In genomic region chr12:94171595-94171930, GRCh38 we compare ENCODE assay signal across 23 cellular contexts. TPM values are rescaled to one million over a fixed set of nuclear protein-coding genes. Genes with fewer than 3 reads are reported as not detected.
DNase-seq lines count a peak whose midpoint lies in the region; ATAC-seq, FAIRE-seq and TF ChIP-seq lines count a peak whose summit lies in the region.
"Had no signal": no experiment of that assay in that cellular context is flagged by ENCODE, and none has a peak within 500 bp of the region (broad histone marks: within the 10 kb centered on the region; RNA-seq: fewer than 3 reads in every experiment).

No MANE protein-coding gene starts in this region.

- no peak for ATAC-seq in GM18870 (IDR thresholded peaks at IDR 0.05; ENCODE audit: unreplicated experiment)
- ATAC-seq: body of pancreas; naive thymus-derived CD8-positive, alpha-beta T cell had no signal

- H3K36me3 Mint-ChIP-seq in astrocyte (ENCODE audit: low read depth, unreplicated experiment): no peaks in the 10 kb centered on the region

- H3K4me1 ChIP-seq in ACC112 (ENCODE audit: control insufficient read depth, insufficient read depth, low read length, unreplicated experiment) (peaks cover 46% of the 10 kb centered on the region), GM23248 (ENCODE audit: insufficient read depth) (peaks cover 27% of the 10 kb centered on the region), astrocyte (ENCODE audit: insufficient read depth, low read length) (peaks cover 37% of the 10 kb centered on the region), mesenchymal stem cell (ENCODE audit: control insufficient read depth, insufficient read depth, low read depth, low read length) (peaks cover 4% of the 10 kb centered on the region)
- H3K4me1 ChIP-seq: body of pancreas, parathyroid adenoma had no signal

- peaks cover 48% of the 10 kb centered on the region for H3K4me1 Mint-ChIP-seq in astrocyte (ENCODE audit: low read depth, unreplicated experiment)

- peak overlapping the region; percentile 59 for H2BK120ac ChIP-seq in mesenchymal stem cell (ENCODE audit: low read depth, low read length)

- H3K4me3 ChIP-seq in ACC112 (ENCODE audit: low read depth, low read length) (no peak overlapping the region), GM23248 (no peak overlapping the region), astrocyte (ENCODE audit: insufficient read depth, low read depth, low read length) (no peak overlapping the region), mesenchymal stem cell (ENCODE audit: insufficient read depth in 1 of 2, low read depth in 1 of 2, low read length in 2 of 2) (no peak overlapping the region)
- H3K4me3 ChIP-seq: body of pancreas, SK-N-MC had no signal

- TF ChIP-seq CTCF in astrocyte (IDR thresholded peaks at IDR 0.05; ENCODE audit: insufficient read depth, low read depth, low read length): no peak
- TF ChIP-seq CTCF in GM10266 (IDR thresholded peaks at IDR 0.05; ENCODE audit: control insufficient read depth, insufficient read depth, low read depth, missing control alignments): no peak

- peaks cover 19% of the 10 kb centered on the region; the same call in 1 of the 2 replicates for H3F3A ChIP-seq in GM23248 (ENCODE audit: insufficient read depth)

- H2BK5ac ChIP-seq in mesenchymal stem cell (ENCODE audit: low read depth, low read length, poor library complexity, severe bottlenecking): no peak overlapping the region

- H3K18ac ChIP-seq in mesenchymal stem cell (ENCODE audit: low read depth in 1 of 2, low read length in 2 of 2): peak overlapping the region; percentile 3 to 13

- no peak overlapping the region for H3K4me3 Mint-ChIP-seq in astrocyte (ENCODE audit: unreplicated experiment)
- H3K4me3 Mint-ChIP-seq: CD8-positive, alpha-beta memory T cell; naive thymus-derived CD8-positive, alpha-beta T cell; T-helper 2 cell treated with Interferon-gamma antibody and Interleukin-4, amounts not matched to agents 5 μg/mL and 100 μg/mL, for 36 hours had no signal

- H3K27ac ChIP-seq in ACC112 (ENCODE audit: low read depth, low read length) (peak overlapping the region; percentile 84), GM23248 (no peak overlapping the region), astrocyte (ENCODE audit: low read depth, low read length) (no peak overlapping the region), mesenchymal stem cell (ENCODE audit: low read length, poor library complexity, severe bottlenecking) (no peak overlapping the region)
- H3K27ac ChIP-seq: parathyroid adenoma, SK-N-MC had no signal

- no peak overlapping the region for H3K9ac ChIP-seq in GM23248
- peak overlapping the region; percentile 29 for H3K9ac ChIP-seq in astrocyte (ENCODE audit: low read length)
- no peak overlapping the region for H3K9ac ChIP-seq in mesenchymal stem cell (ENCODE audit: low read length)
- H3K9ac ChIP-seq: parathyroid adenoma had no signal

- H4K91ac ChIP-seq in mesenchymal stem cell (ENCODE audit: low read length): peak overlapping the region; percentile 75

- no peaks in the 10 kb centered on the region for H3K9me2 ChIP-seq in GM23248 (ENCODE audit: insufficient read depth)

- WGBS in GM23248 (ENCODE audit: low coverage in 1 of 2, low lambda C conversion rate in 2 of 2, missing lambda C conversion rate in 2 of 2), 2 experiments: 70 to 80% methylated on average over 5 of the region's 5 CpGs
- 20% methylated on average over 3 of the region's 5 CpGs for WGBS in mesenchymal stem cell

- in situ Hi-C loops in GM23248 (cut with MboI): no loop called here

- H3K79me2 ChIP-seq in ACC112 (ENCODE audit: control insufficient read depth, insufficient read depth, low read length, unreplicated experiment) (no peaks in the 10 kb centered on the region), GM23248 (ENCODE audit: insufficient read depth) (no peaks in the 10 kb centered on the region), astrocyte (ENCODE audit: insufficient read depth, low read length) (no peaks in the 10 kb centered on the region)
- H3K79me2 ChIP-seq: parathyroid adenoma had no signal

- no peak overlapping the region for H2AK5ac ChIP-seq in mesenchymal stem cell (ENCODE audit: low read length, severe bottlenecking)

- peaks cover 3% of the 10 kb centered on the region for H3K27me3 Mint-ChIP-seq in astrocyte (ENCODE audit: low read depth, unreplicated experiment)
- H3K27me3 Mint-ChIP-seq: CD8-positive, alpha-beta memory T cell; naive thymus-derived CD8-positive, alpha-beta T cell had no signal

- H3K36me3 ChIP-seq in ACC112 (ENCODE audit: insufficient read depth, low read length) (no peaks in the 10 kb centered on the region), GM23248 (ENCODE audit: low read depth) (no peaks in the 10 kb centered on the region), astrocyte (ENCODE audit: insufficient read depth, low read length) (no peaks in the 10 kb centered on the region), mesenchymal stem cell (ENCODE audit: control insufficient read depth in 1 of 2, insufficient read depth in 2 of 2, low read depth in 1 of 2, low read length in 2 of 2) (no peaks in the 10 kb centered on the region)

- peak overlapping the region; percentile 98 for H3K27ac Mint-ChIP-seq in astrocyte (ENCODE audit: unreplicated experiment)
- H3K27ac Mint-ChIP-seq: activated naive CD4-positive, alpha-beta T cell treated with anti-CD3 and anti-CD28 coated beads, Interleukin-2, amount 50 U/mL, for 72 hours; activated T-cell treated with anti-CD3 and anti-CD28 coated beads, Interleukin-2, amount 50 U/mL, for 72 hours had no signal

- peak overlapping the region; percentile 75 to 80 for H2BK12ac ChIP-seq in mesenchymal stem cell (ENCODE audit: low read length in 2 of 2)

- DNase-seq in GM23248: peak; percentile 28
- peak; percentile 27 for DNase-seq in astrocyte (ENCODE audit: low read depth)
- peak; percentile 84 for DNase-seq in mesenchymal stem cell
- DNase-seq in GM10266 (ENCODE audit: extremely low spot score): no peak
- DNase-seq in NAMALWA (ENCODE audit: low spot score): no peak
- DNase-seq in GM19240 (ENCODE audit: insufficient read length, low spot score): no peak
- DNase-seq: ACHN; CD8-positive, alpha-beta memory T cell; cortex of kidney; GOT3; mammary epithelial cell; naive thymus-derived CD8-positive, alpha-beta T cell; NCI-H187 had no signal

- no peaks in the 10 kb centered on the region for H3K79me1 ChIP-seq in mesenchymal stem cell (replicated peaks; ENCODE audit: low read length, poor library complexity, severe bottlenecking)

- peak overlapping the region; percentile 73 for H2BK15ac ChIP-seq in mesenchymal stem cell (ENCODE audit: low read depth, poor library complexity, severe bottlenecking)

- H3K23ac ChIP-seq in mesenchymal stem cell (ENCODE audit: low read length in 2 of 2): no peak overlapping the region

- no peak overlapping the region for H3K14ac ChIP-seq in mesenchymal stem cell (ENCODE audit: low read length in 2 of 2)

- no peak for FAIRE-seq in astrocyte (lab: Jason Lieb, UNC)
- FAIRE-seq: endothelial cell of umbilical vein, RCC 7860 had no signal

- peaks cover 13% of the 10 kb centered on the region for H3K27me3 ChIP-seq in ACC112 (ENCODE audit: insufficient read depth, low read length)
- H3K27me3 ChIP-seq in GM23248 (replicated peaks; ENCODE audit: insufficient read depth): no peaks in the 10 kb centered on the region
- peaks cover 25% of the 10 kb centered on the region for H3K27me3 ChIP-seq in astrocyte (ENCODE audit: insufficient read depth, low read length)
- H3K27me3 ChIP-seq in mesenchymal stem cell (ENCODE audit: control insufficient read depth in 1 of 2, insufficient read depth in 1 of 2, low read length in 2 of 2): peaks cover 0 to 12% of the 10 kb centered on the region in 2 experiments
- H3K27me3 ChIP-seq: body of pancreas had no signal

- H2AFZ ChIP-seq in ACC112 (ENCODE audit: low read length, unreplicated experiment): no peak overlapping the region
- no peak overlapping the region for H2AFZ ChIP-seq in GM23248
- H2AFZ ChIP-seq in astrocyte (ENCODE audit: low read depth, low read length): peak overlapping the region; percentile 2
- H2AFZ ChIP-seq in mesenchymal stem cell (ENCODE audit: low read depth, low read length): no peak overlapping the region
- H2AFZ ChIP-seq: parathyroid adenoma had no signal

- no peak overlapping the region for H3K4me2 ChIP-seq in GM23248 (ENCODE audit: unreplicated experiment)
- peak overlapping the region; percentile 49 for H3K4me2 ChIP-seq in astrocyte (ENCODE audit: low read length)
- no peak overlapping the region for H3K4me2 ChIP-seq in mesenchymal stem cell (ENCODE audit: low read length, poor library complexity, severe bottlenecking)

- H3K9me3 Mint-ChIP-seq in astrocyte (ENCODE audit: unreplicated experiment): peaks cover 2% of the 10 kb centered on the region
- H3K9me3 Mint-ChIP-seq: activated naive CD4-positive, alpha-beta T cell treated with anti-CD3 and anti-CD28 coated beads, Interleukin-2, amount 50 U/mL, for 72 hours; activated T-cell treated with anti-CD3 and anti-CD28 coated beads, Interleukin-2, amount 50 U/mL, for 72 hours; CD8-positive, alpha-beta memory T cell; naive thymus-derived CD8-positive, alpha-beta T cell; T-helper 2 cell treated with Interferon-gamma antibody and Interleukin-4, amounts not matched to agents 5 μg/mL and 100 μg/mL, for 36 hours had no signal

- peak overlapping the region; percentile 10 for H4K8ac ChIP-seq in mesenchymal stem cell (ENCODE audit: low read length)

- H3K9me3 ChIP-seq in GM23248 (ENCODE audit: low read depth): no peaks in the 10 kb centered on the region
- no peaks in the 10 kb centered on the region for H3K9me3 ChIP-seq in astrocyte (ENCODE audit: insufficient read depth, low read depth, low read length)
- no peaks in the 10 kb centered on the region for H3K9me3 ChIP-seq in mesenchymal stem cell (ENCODE audit: control insufficient read depth, low read length)
- H3K9me3 ChIP-seq: body of pancreas had no signal

- peak overlapping the region in 1 of 2 experiments; percentile 61 for H3K4ac ChIP-seq in mesenchymal stem cell (ENCODE audit: low read depth in 1 of 2, low read length in 2 of 2)

- H4K20me1 ChIP-seq in GM23248 (ENCODE audit: insufficient read depth) (no peaks in the 10 kb centered on the region), astrocyte (ENCODE audit: insufficient read depth, low read length) (no peaks in the 10 kb centered on the region)

RNA-seq across cellular contexts. Expression of gene PLXNC1, which starts 23.2 kb away (rescaled TPM):
- 1.9 and 2.1 TPM in 2 replicates for total RNA-seq in GM23248 (2014; rRNA removed; shearing (Covaris generic))
- polyA plus RNA-seq in GM23248 (2016; fragmentation: Nextera tagmentation; extraction: Ambion mirVana): 0.70 and 0.78 TPM in 2 replicates
- 5.8 and 6.9 TPM in 2 replicates for total RNA-seq in astrocyte
- polyA plus RNA-seq in mesenchymal stem cell (2013, experiment 1 of 2): 2.2 TPM
- 2.3 TPM for polyA plus RNA-seq in mesenchymal stem cell (2013, experiment 2 of 2)
- polyA plus RNA-seq: endothelial cell of umbilical vein had no signal

Comparison
In these comparisons a context has a peak if more than half of its experiments do, and no peak if none do; other contexts are left out.
1. DNase-seq: peak in GM23248 (single experiment), astrocyte (single experiment) and mesenchymal stem cell (single experiment); none in GM10266 (single experiment), NAMALWA (single experiment) and GM19240 (single experiment).